Comparison of ENCODE assay signal across 29 cellular contexts in the genomic region with DNA sequence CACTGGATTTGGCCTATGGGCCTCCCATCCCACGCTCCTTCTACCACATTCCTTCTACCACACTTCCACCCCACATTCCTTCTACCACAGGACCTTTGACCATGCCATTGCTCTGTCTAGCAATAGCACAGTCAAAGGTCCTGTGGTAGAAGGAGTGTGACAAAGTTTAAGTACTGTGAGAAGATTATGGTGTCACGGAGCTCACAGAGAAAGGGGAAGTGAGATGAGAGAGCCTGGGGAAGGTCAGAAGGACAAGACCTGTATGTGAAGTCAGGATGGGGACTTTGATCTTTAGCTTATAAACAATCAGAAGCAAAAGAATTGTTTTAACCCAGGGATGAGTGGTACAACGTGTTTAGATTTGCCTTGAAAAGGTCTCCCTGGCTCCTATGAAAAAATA.
"Had no signal": no experiment of that assay in that cellular context is flagged by ENCODE, and none has a peak within 500 bp of the region (broad histone marks: within the 10 kb centered on the region; RNA-seq: fewer than 3 reads in every experiment).

No MANE protein-coding gene starts in this region.

- H3K27me3 ChIP-seq: ovary, suprapubic skin, tibial artery, upper lobe of right lung had no signal

- H3K36me3 Mint-ChIP-seq: immature natural killer cell; mesothelial cell of epicardium; naive thymus-derived CD4-positive, alpha-beta T cell; natural killer cell treated with Interleukin-12 subunit alpha and Interleukin-12 subunit beta and Interleukin-15 and Interleukin-18, amount 100 ng/mL, for 72 hours had no signal

- H3K4me1 ChIP-seq: left ventricle myocardium inferior, prostate gland, suprapubic skin, tibial artery, upper lobe of right lung had no signal

- H3K36me3 ChIP-seq: left ventricle myocardium inferior, ovary, prostate gland, suprapubic skin, thoracic aorta, tibial artery, upper lobe of right lung had no signal

- FAIRE-seq: islet of Langerhans, kidney, urothelium cell line had no signal

- H3K27ac ChIP-seq: left ventricle myocardium inferior, ovary, prostate gland, skin epidermis, suprapubic skin, thoracic aorta, tibial artery, upper lobe of right lung had no signal

- DNase-seq: hypothalamus; immature natural killer cell; kidney; left colon; left ventricle myocardium inferior; mesendoderm; naive thymus-derived CD4-positive, alpha-beta T cell; ovary; retina; right cardiac atrium; stimulated activated CD4-positive, alpha-beta T cell treated with anti-CD3 and anti-CD28 coated beads, Interleukin-12 subunit alpha, Interleukin-12 subunit beta, amount 100 ng/mL, for 4 hours; stimulated activated CD4-positive, alpha-beta T cell treated with anti-CD3 and anti-CD28 coated beads, Interleukin-15, amount 100 ng/mL, for 24 hours; stimulated activated CD4-positive, alpha-beta T cell treated with anti-CD3 and anti-CD28 coated beads, Interleukin-2, amount 100 ng/mL, for 24 hours; stimulated activated CD4-positive, alpha-beta T cell treated with anti-CD3 and anti-CD28 coated beads, Interleukin-4, amount 100 ng/mL, for 1 hour; stimulated activated naive CD4-positive, alpha-beta T cell; tibial artery; trophoblast cell; upper lobe of right lung had no signal

- H3K4me1 Mint-ChIP-seq: immature natural killer cell; mesothelial cell of epicardium; naive thymus-derived CD4-positive, alpha-beta T cell had no signal

- H3K9me3 ChIP-seq: left ventricle myocardium inferior, ovary, prostate gland, suprapubic skin, thoracic aorta, tibial artery, upper lobe of right lung had no signal

- H3K4me3 ChIP-seq: left ventricle myocardium inferior, lung, ovary, prostate gland, skin epidermis, suprapubic skin, thoracic aorta, tibial artery, upper lobe of right lung had no signal

- H3K4me3 Mint-ChIP-seq: immature natural killer cell; mesothelial cell of epicardium; naive thymus-derived CD4-positive, alpha-beta T cell; natural killer cell treated with Interleukin-12 subunit alpha and Interleukin-12 subunit beta and Interleukin-15 and Interleukin-18, amount 100 ng/mL, for 72 hours; stimulated activated naive CD8-positive, alpha-beta T cell treated with anti-CD3 and anti-CD28 coated beads, Interleukin-15, Interleukin-2, amounts not matched to agents 100 ng/mL and 50 ng/mL, for 24 hours had no signal

- H3K27me3 Mint-ChIP-seq: natural killer cell treated with Interleukin-12 subunit alpha and Interleukin-12 subunit beta and Interleukin-15 and Interleukin-18, amount 100 ng/mL, for 72 hours; stimulated activated naive CD8-positive, alpha-beta T cell treated with anti-CD3 and anti-CD28 coated beads, Interleukin-15, Interleukin-2, amounts not matched to agents 100 ng/mL and 50 ng/mL, for 24 hours had no signal

- H3K27ac Mint-ChIP-seq: immature natural killer cell; mesothelial cell of epicardium; naive thymus-derived CD4-positive, alpha-beta T cell; natural killer cell treated with Interleukin-12 subunit alpha and Interleukin-12 subunit beta and Interleukin-15 and Interleukin-18, amount 100 ng/mL, for 72 hours; stimulated activated naive CD8-positive, alpha-beta T cell treated with anti-CD3 and anti-CD28 coated beads, Interleukin-15, Interleukin-2, amounts not matched to agents 100 ng/mL and 50 ng/mL, for 24 hours had no signal

- ATAC-seq: left colon; naive thymus-derived CD4-positive, alpha-beta T cell; natural killer cell treated with Interleukin-12 subunit alpha and Interleukin-12 subunit beta and Interleukin-15 and Interleukin-18, amount 100 ng/mL, for 72 hours; right cardiac atrium; sciatic nerve; upper lobe of right lung had no signal
